17 cellular contexts compared by ENCODE assay signal in the genomic region with DNA sequence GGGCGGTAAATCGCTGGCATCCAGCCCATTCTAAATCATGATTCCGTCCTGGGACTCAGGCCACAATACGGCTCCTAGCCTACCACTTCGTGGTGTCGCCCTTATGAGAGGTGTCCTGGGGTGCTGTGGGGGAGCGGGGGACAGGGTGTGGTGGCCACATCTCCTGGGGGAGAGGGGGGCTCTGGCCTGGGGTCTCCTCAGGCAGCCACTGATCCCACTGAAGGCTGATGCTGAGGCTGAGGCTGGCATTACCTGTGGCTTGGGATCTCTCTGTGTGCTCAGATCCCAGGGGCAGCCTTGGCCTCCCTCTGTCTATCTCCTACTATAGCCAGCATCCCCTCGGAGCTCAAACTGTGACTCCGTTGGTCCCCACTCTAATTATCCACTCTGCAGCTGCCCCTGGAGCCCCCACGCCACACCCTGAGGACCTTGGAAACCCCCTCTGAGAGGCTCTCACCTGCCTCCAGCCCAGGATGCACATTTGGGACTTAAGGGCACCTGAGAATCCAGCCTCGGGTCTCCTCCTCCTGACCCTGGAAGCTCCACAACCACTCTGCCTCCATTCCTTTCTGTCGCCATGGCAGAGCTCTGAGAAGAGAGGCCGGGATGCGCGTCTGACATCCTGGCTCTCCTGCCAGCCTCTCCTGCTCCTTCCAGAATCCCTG.
DNase-seq lines count a peak whose midpoint lies in the region; ATAC-seq and TF ChIP-seq lines count a peak whose summit lies in the region.
"Had no signal": no experiment of that assay in that cellular context is flagged by ENCODE, and none has a peak within 500 bp of the region (broad histone marks: within the 10 kb centered on the region; RNA-seq: fewer than 3 reads in every experiment).

No MANE protein-coding gene starts in this region.

- no peak overlapping the region for H2BK15ac ChIP-seq in neuronal stem cell (ENCODE audit: low read length)

- H3K79me1 ChIP-seq in neuronal stem cell (ENCODE audit: low read depth, low read length), result no peaks in the 10 kb centered on the region

- peak overlapping the region; percentile 15 for H3K18ac ChIP-seq in neuronal stem cell (ENCODE audit: low read length)

- no peak overlapping the region for H2BK5ac ChIP-seq in neuronal stem cell (ENCODE audit: low read length)

- no peak for ATAC-seq in GM21576 (IDR thresholded peaks at IDR 0.05; ENCODE audit: unreplicated experiment)
- ATAC-seq: CD8-positive, alpha-beta T cell; GM12878 had no signal

- no peak overlapping the region for H3K4me3 ChIP-seq in coronary artery
- H3K4me3 ChIP-seq in neuronal stem cell (ENCODE audit: low read length in 2 of 2), result no peak overlapping the region
- H3K4me3 ChIP-seq: BLaER1 treated with 17β-estradiol and CSF1 and Interleukin-3, amounts not matched to agents 10 nM and 100 nM; GM12878; GM23248 had no signal

- H3K9ac ChIP-seq in neuronal stem cell (ENCODE audit: low read depth, low read length, poor library complexity), result no peak overlapping the region
- H3K9ac ChIP-seq: BLaER1 treated with 17β-estradiol and CSF1 and Interleukin-3, amounts not matched to agents 10 nM and 100 nM; GM23248 had no signal

- WGBS in neuronal stem cell (ENCODE audit: extremely low coverage in 2 of 2, insufficient read length in 2 of 2, insufficient replicate concordance in 1 of 2), 2 donors, result no CpG with 5 or more reads among the region's 15 CpGs

- no peak overlapping the region for H3K4me2 ChIP-seq in neuronal stem cell (ENCODE audit: insufficient read depth, low read length, poor library complexity, severe bottlenecking)

- no peaks in the 10 kb centered on the region for H3K36me3 Mint-ChIP-seq in type B pancreatic cell
- H3K36me3 Mint-ChIP-seq: CD8-positive, alpha-beta T cell had no signal

- H3K4ac ChIP-seq in neuronal stem cell (ENCODE audit: low read length), result no peak overlapping the region

- H3K4me3 Mint-ChIP-seq in type B pancreatic cell, result no peak overlapping the region
- H3K4me3 Mint-ChIP-seq: B cell; CD8-positive, alpha-beta T cell had no signal

- H2AFZ ChIP-seq in neuronal stem cell (ENCODE audit: low read length), result no peak overlapping the region
- H2AFZ ChIP-seq: GM23248 had no signal

- no peak overlapping the region for H3K27ac Mint-ChIP-seq in type B pancreatic cell
- H3K27ac Mint-ChIP-seq: B cell; CD8-positive, alpha-beta T cell had no signal

- no peaks in the 10 kb centered on the region for H3K9me3 ChIP-seq in neuronal stem cell (replicated peaks in 1 of 2; ENCODE audit: control insufficient read depth in 2 of 2, insufficient read depth in 1 of 2, low read depth in 1 of 2, low read length in 2 of 2)

- H3K23ac ChIP-seq in neuronal stem cell (ENCODE audit: low read depth, low read length, poor library complexity), result no peak overlapping the region

- no peak overlapping the region for H2AK5ac ChIP-seq in neuronal stem cell (ENCODE audit: low read depth, low read length)

- H3K27me3 Mint-ChIP-seq in type B pancreatic cell, result peaks cover 21% of the 10 kb centered on the region

- DNase-seq in NCI-H345 (lab: John Stamatoyannopoulos, UW) (peak; percentile 11), NCI-H345 treated with DMSO at 0.1 percent for 48 hours (lab: John Stamatoyannopoulos, UW; ENCODE audit: unreplicated experiment) (no peak), coronary artery (ENCODE audit: low spot score) (peak; percentile 46), neuronal stem cell (ENCODE audit: low spot score) (no peak), type B pancreatic cell (ENCODE audit: extremely low spot score, unreplicated experiment) (peak; percentile 56), GM19238 (ENCODE audit: insufficient read length, low spot score) (no peak), T1000 (lab: John Stamatoyannopoulos, UW) (no peak)
- DNase-seq: Calu3; CD8-positive, alpha-beta T cell; DMS79 treated with DMSO at 0.1 percent for 48 hours; GM23248; HCEC 1CT had no signal

- H3K27me3 ChIP-seq in neuronal stem cell (ENCODE audit: control insufficient read depth in 3 of 3, insufficient read depth in 3 of 3, low read depth in 1 of 3, low read length in 3 of 3), result no peaks in the 10 kb centered on the region

- no peak overlapping the region for H2BK12ac ChIP-seq in neuronal stem cell (ENCODE audit: low read length)

- H3K9me3 Mint-ChIP-seq in type B pancreatic cell, result no peaks in the 10 kb centered on the region

- H3K27ac ChIP-seq in coronary artery (no peak overlapping the region), neuronal stem cell (replicated peaks; ENCODE audit: low read length) (no peak overlapping the region)
- H3K27ac ChIP-seq: 22Rv1; BLaER1 treated with 17β-estradiol and CSF1 and Interleukin-3, amounts not matched to agents 10 nM and 100 nM; GM23248 had no signal

- H3K4me1 Mint-ChIP-seq in type B pancreatic cell (ENCODE audit: unreplicated experiment), result peaks cover 5% of the 10 kb centered on the region
- H3K4me1 Mint-ChIP-seq: B cell had no signal

- H4K91ac ChIP-seq in neuronal stem cell (ENCODE audit: low read depth, low read length, poor library complexity), result no peak overlapping the region

- no peak overlapping the region for H3K14ac ChIP-seq in neuronal stem cell (ENCODE audit: low read length)

- no peak overlapping the region for H2BK120ac ChIP-seq in neuronal stem cell (ENCODE audit: low read depth, low read length)

- no peak overlapping the region for H4K8ac ChIP-seq in neuronal stem cell (ENCODE audit: low read depth, low read length)

- no peaks in the 10 kb centered on the region for H3K36me3 ChIP-seq in neuronal stem cell (replicated peaks in 1 of 2; ENCODE audit: control insufficient read depth in 2 of 2, insufficient read depth in 2 of 2, low read length in 2 of 2)

- TF ChIP-seq CTCF in coronary artery (IDR thresholded peaks at IDR 0.05) (no peak), type B pancreatic cell (conservative IDR thresholded peaks at IDR 0.05) (no peak)

- H3K4me1 ChIP-seq in neuronal stem cell (ENCODE audit: control insufficient read depth in 2 of 2, insufficient read depth in 1 of 2, low read depth in 1 of 2, low read length in 2 of 2), result peaks cover 0 to 5% of the 10 kb centered on the region in 2 donors

Comparison
In these comparisons a context has a peak if more than half of its experiments do, and no peak if none do; other contexts are left out.
1. DNase-seq: peak in NCI-H345 (single experiment), coronary artery (single experiment) and type B pancreatic cell (single experiment); none in NCI-H345 treated with DMSO at 0.1 percent for 48 hours (single experiment), neuronal stem cell (single experiment), GM19238 (single experiment) and T1000 (single experiment).